9 cellular contexts compared by ENCODE assay signal in genomic region chr14:77181124-77181602, GRCh38. TPM values are rescaled to one million over a fixed set of nuclear protein-coding genes. Genes with fewer than 3 reads are reported as not detected.
DNase-seq lines count a peak whose midpoint lies in the region; ATAC-seq, FAIRE-seq and TF ChIP-seq lines count a peak whose summit lies in the region.
"Had no signal": no experiment of that assay in that cellular context is flagged by ENCODE, and none has a peak within 500 bp of the region (broad histone marks: within the 10 kb centered on the region; RNA-seq: fewer than 3 reads in every experiment).

No MANE protein-coding gene starts in this region.

- no peak for TF ChIP-seq EP300 in GM12878 (IDR thresholded peaks at IDR 0.05; ENCODE audit: borderline replicate concordance in 1 of 2, control insufficient read depth in 1 of 2, low read depth in 2 of 2, low read length in 2 of 2)

- RAD21 ChIA-PET in GM12878 (lab: Charles Lee; ENCODE audit: unreplicated experiment) = interaction anchor here (0.8 kb wide), 1 partner anchor 32 kb away, joined by 3 read pairs; no protein-coding TSS in a partner anchor

- SMC1A ChIA-PET in GM12878 (lab: Charles Lee; ENCODE audit: uncharacterized antibody, unreplicated experiment) = interaction anchor here (1.5 kb wide), 1 partner anchor 30 kb away, joined by 6 read pairs; no protein-coding TSS in a partner anchor

- no peak overlapping the region for H3K23ac ChIP-seq in IMR-90 (ENCODE audit: low read depth, low read length)

- H3K27me3 ChIP-seq in IMR-90 (ENCODE audit: control insufficient read depth, insufficient read depth, low read length) (peaks cover 37% of the 10 kb centered on the region), GM12878 (replicated peaks in 1 of 2; ENCODE audit: control insufficient read depth in 2 of 2, insufficient read depth in 2 of 2, low read length in 1 of 2) (peaks cover 0 to 3% of the 10 kb centered on the region in 2 experiments; a peak in 1 of 4 replicates), neural progenitor cell (peaks cover 11% of the 10 kb centered on the region)

- H3K4me1 ChIP-seq in ES-I3 (ENCODE audit: insufficient read depth, low read length) = 0 out of 2 replicates have a peak, but pooled peaks cover 3% of the 10 kb centered on the region
- no peaks in the 10 kb centered on the region for H3K4me1 ChIP-seq in IMR-90 (ENCODE audit: control insufficient read depth, insufficient read depth, low read length)
- peaks cover 4% of the 10 kb centered on the region for H3K4me1 ChIP-seq in GM12878 (ENCODE audit: control insufficient read depth, insufficient read depth, low read length)
- peaks cover 9% of the 10 kb centered on the region for H3K4me1 ChIP-seq in neural progenitor cell

- H2AFZ ChIP-seq in IMR-90 (replicated peaks; ENCODE audit: low read length, poor library complexity) (peak overlapping the region; percentile 61), GM12878 (ENCODE audit: control insufficient read depth, low read depth, low read length) (peak overlapping the region; percentile 65), neural progenitor cell (replicated peaks) (peak overlapping the region; percentile 97)

- no peak overlapping the region for H3K18ac ChIP-seq in IMR-90 (ENCODE audit: low read depth, low read length)

- no peak overlapping the region for H3K14ac ChIP-seq in IMR-90 (replicated peaks; ENCODE audit: low read depth, low read length)

- H3K36me3 Mint-ChIP-seq in neural progenitor cell = no peaks in the 10 kb centered on the region

- H3K4ac ChIP-seq in IMR-90 (ENCODE audit: low read depth, low read length) = no peak overlapping the region

- TF ChIP-seq CTCF in IMR-90 (conservative IDR thresholded peaks at IDR 0.05; ENCODE audit: low read depth, low read length) (no peak), GM12878 (IDR thresholded peaks at IDR 0.05 in 2 of 3, conservative IDR thresholded peaks at IDR 0.05 in 1 of 3; ENCODE audit: control insufficient read depth in 2 of 3, extremely low read depth in 1 of 3, insufficient read depth in 1 of 3, low read depth in 3 of 3, low read length in 3 of 3) (no peak), neural progenitor cell (IDR thresholded peaks at IDR 0.05) (no peak)

- WGBS in IMR-90 (ENCODE audit: extremely low coverage in 2 of 2, insufficient read length in 1 of 2), 2 experiments = 0% methylated on average over 2 of the region's 9 CpGs; no CpG with 5 or more reads in 1 of the 2 experiments
- WGBS in GM12878 (ENCODE audit: insufficient coverage, insufficient replicate concordance, low lambda C conversion rate, missing lambda C conversion rate) = 25% methylated on average over 9 of the region's 9 CpGs

- H3K4me1 Mint-ChIP-seq in neural progenitor cell = peaks cover 8% of the 10 kb centered on the region

- no peak overlapping the region for H2AK9ac ChIP-seq in IMR-90 (replicated peaks; ENCODE audit: low read depth, low read length, poor library complexity)

- in situ Hi-C loops in IMR-90 (cut with MboI; ENCODE audit: low sequenced_read_pairs) (no loop called here), GM12878 (cut with MboI) (no loop called here)

- H2BK5ac ChIP-seq in IMR-90 (ENCODE audit: low read depth, low read length, poor library complexity, severe bottlenecking) = no peak overlapping the region

- dilution Hi-C loops in IMR-90 (cut with HindIII; ENCODE audit: low sequenced_read_pairs, unreplicated experiment) = no loop called here

- no TSS peak for BruUV-seq in IMR-90 (replicated peaks; lab: Mats Ljungman, UMichigan)
- BruUV-seq in GM12878 (replicated peaks; lab: Mats Ljungman, UMichigan) = no TSS peak

- H4K5ac ChIP-seq in IMR-90 (ENCODE audit: low read depth, low read length) = no peak overlapping the region

- intact Hi-C loops in IMR-90 (cut with micrococcal nuclease) (no loop called here), GM12878 (cut with micrococcal nuclease; ENCODE audit: unreplicated experiment) (no loop called here)

- H3K9me3 ChIP-seq in ES-I3 (ENCODE audit: control insufficient read depth, insufficient read depth, low read length) (no peaks in the 10 kb centered on the region), IMR-90 (ENCODE audit: control insufficient read depth, insufficient read depth, low read length) (no peaks in the 10 kb centered on the region), GM12878 (replicated peaks; ENCODE audit: control insufficient read depth, insufficient read depth, low read length) (no peaks in the 10 kb centered on the region), neural progenitor cell (ENCODE audit: low read depth) (no peaks in the 10 kb centered on the region)

- H3K9ac ChIP-seq in ES-I3 (ENCODE audit: low read depth, low read length) = peak overlapping the region; percentile 20; the same call in 1 of the 2 replicates
- no peak overlapping the region for H3K9ac ChIP-seq in IMR-90 (ENCODE audit: low read depth, low read length)
- no peak overlapping the region for H3K9ac ChIP-seq in GM12878 (ENCODE audit: control insufficient read depth, insufficient read depth, low read length)
- H3K9ac ChIP-seq in neural progenitor cell = no peak overlapping the region

- POLR2A ChIA-PET in IMR-90 (lab: Charles Lee; ENCODE audit: unreplicated experiment) = no interaction called here
- POLR2A ChIA-PET in GM12878 (lab: Charles Lee) = interaction anchor here (0.6 kb wide), 1 partner anchor 37 kb away, joined by 4 read pairs; no protein-coding TSS in a partner anchor

- no peak overlapping the region for H2AK5ac ChIP-seq in IMR-90 (ENCODE audit: low read depth, low read length)

- H4K20me1 ChIP-seq in IMR-90 (ENCODE audit: insufficient read depth, low read length) (no peaks in the 10 kb centered on the region), GM12878 (ENCODE audit: control insufficient read depth, insufficient read depth) (no peaks in the 10 kb centered on the region), neural progenitor cell (ENCODE audit: low read depth) (no peaks in the 10 kb centered on the region)

- peaks cover 4% of the 10 kb centered on the region for H3K27me3 Mint-ChIP-seq in neural progenitor cell (ENCODE audit: insufficient read depth, low read depth)

- FAIRE-seq in GM12878 (lab: Jason Lieb, UNC) = peak; percentile 23

- no peak overlapping the region for H2BK120ac ChIP-seq in IMR-90 (ENCODE audit: low read depth, low read length)

- H3K79me2 ChIP-seq in GM12878 (ENCODE audit: control insufficient read depth, insufficient read depth, low read length) (no peaks in the 10 kb centered on the region), neural progenitor cell (ENCODE audit: low read depth) (no peaks in the 10 kb centered on the region)

- H3K56ac ChIP-seq in IMR-90 (ENCODE audit: extremely low read depth, insufficient read depth, low read length) = no peak overlapping the region

- no peaks in the 10 kb centered on the region for H3K36me3 ChIP-seq in ES-I3 (ENCODE audit: insufficient read depth, low read length)
- no peaks in the 10 kb centered on the region for H3K36me3 ChIP-seq in IMR-90 (ENCODE audit: control insufficient read depth, insufficient read depth, low read length)
- H3K36me3 ChIP-seq in GM12878 (ENCODE audit: control insufficient read depth in 2 of 2, insufficient read depth in 2 of 2, low read length in 1 of 2) = no peaks in the 10 kb centered on the region
- no peaks in the 10 kb centered on the region for H3K36me3 ChIP-seq in neural progenitor cell

- CTCF ChIA-PET in IMR-90 (lab: Yijun Ruan, JAX) = no interaction called here
- CTCF ChIA-PET in GM12878 (lab: Yijun Ruan, JAX) = interaction anchor here (0.7 to 1.0 kb wide), 3 partner anchors 15 to 79 kb away, joined by 3 to 4 read pairs (median 3); partner anchors contain the start of gene ZDHHC22

- H3K9me1 ChIP-seq in IMR-90 (ENCODE audit: insufficient read depth, low read length) = 0 out of 2 replicates have a peak, but pooled peaks cover 3% of the 10 kb centered on the region

- TF ChIP-seq POLR2A in IMR-90 (IDR thresholded peaks at IDR 0.05; ENCODE audit: low read depth, low read length) (no peak), GM12878 (IDR thresholded peaks at IDR 0.05; ENCODE audit: low read depth, low read length) (no peak)

- H3K4me2 ChIP-seq in IMR-90 (ENCODE audit: low read depth, low read length) = no peak overlapping the region
- peak overlapping the region; percentile 98 for H3K4me2 ChIP-seq in GM12878 (ENCODE audit: control insufficient read depth, insufficient read depth)
- peak overlapping the region; percentile 86 for H3K4me2 ChIP-seq in neural progenitor cell

- DNase-seq in IMR-90 (no peak), GM12878 (ENCODE audit: low read depth, low spot score) (no peak), neural progenitor cell (ENCODE audit: low spot score) (no peak), activated gamma-delta T cell treated with Interleukin-2 at 50 U/mL for 16 hours (no peak), DMS53 treated with DMSO at 0.1 percent for 48 hours (lab: John Stamatoyannopoulos, UW; ENCODE audit: unreplicated experiment) (no peak)
- DNase-seq: effector CD4-positive, alpha-beta T cell had no signal

- H3K4me3 ChIP-seq in IMR-90 (ENCODE audit: insufficient read depth, low read depth, low read length) (no peak overlapping the region), GM12878 (peak overlapping the region; percentile 53; the same call in 1 of the 2 replicates), neural progenitor cell (peak overlapping the region; percentile 61)

- H2BK15ac ChIP-seq in IMR-90 (ENCODE audit: low read depth, low read length) = no peak overlapping the region

- H4K91ac ChIP-seq in IMR-90 (ENCODE audit: insufficient read depth, low read depth, low read length) = no peak overlapping the region

- H4K8ac ChIP-seq in IMR-90 (ENCODE audit: low read depth in 2 of 2, low read length in 2 of 2) = no peak overlapping the region

- peaks cover 5% of the 10 kb centered on the region for H3F3A ChIP-seq in neural progenitor cell (ENCODE audit: low read depth)

- no peaks in the 10 kb centered on the region for H3K79me1 ChIP-seq in IMR-90 (ENCODE audit: low read depth in 1 of 2, low read length in 2 of 2)

- H3K27ac Mint-ChIP-seq in neural progenitor cell = peak overlapping the region; percentile 54

- TF ChIP-seq RAD21 in IMR-90 (IDR thresholded peaks at IDR 0.05; ENCODE audit: low read length) = no peak
- no peak for TF ChIP-seq RAD21 in GM12878 (IDR thresholded peaks at IDR 0.05; ENCODE audit: insufficient read depth, low read depth, low read length)

- ATAC-seq in IMR-90 (ENCODE audit: low read depth) (no peak), GM12878 (peak; percentile 42), GM21737 (IDR thresholded peaks at IDR 0.05; ENCODE audit: unreplicated experiment) (no peak), GM21786 (IDR thresholded peaks at IDR 0.05; ENCODE audit: unreplicated experiment) (no peak)

- peak overlapping the region; percentile 84 for H3K4me3 Mint-ChIP-seq in neural progenitor cell

- no peak overlapping the region for H2BK20ac ChIP-seq in IMR-90 (ENCODE audit: low read depth, low read length)

- H3K27ac ChIP-seq in IMR-90 (ENCODE audit: insufficient read depth, low read length) (no peak overlapping the region), GM12878 (ENCODE audit: control insufficient read depth, insufficient read depth) (no peak overlapping the region), neural progenitor cell (no peak overlapping the region)

- H3K9me3 Mint-ChIP-seq in neural progenitor cell = no peaks in the 10 kb centered on the region

RNA-seq across cellular contexts. Expression of gene TMEM63C, which starts 0.4 kb away (rescaled TPM):
- total RNA-seq in IMR-90 (2012; rRNA removed) = under 0.01 TPM in 1 of 2 replicates, not detected in the other
- polyA plus RNA-seq in IMR-90 (2012; rRNA removed) = not detected in 2 replicates
- 0.01 TPM in 1 of 2 replicates, not detected in the other for polyA plus RNA-seq in IMR-90 (2012; cell fraction: cytosol; rRNA removed)
- polyA plus RNA-seq in IMR-90 (2012; cell fraction: nucleus; rRNA removed; ENCODE audit: low replicate concordance) = 0.03 TPM in 1 of 2 replicates, not detected in the other
- 12.5 and 15.2 TPM in 2 replicates for total RNA-seq in GM12878 (2013; cell fraction: nucleolus; rRNA removed)
- total RNA-seq in GM12878 (2014; rRNA removed) = 0.06 and 0.38 TPM in 2 replicates
- total RNA-seq in GM12878 (2014; rRNA removed; fragmentation: Illumina TruSeq; extraction: Trizol) = 0.09 and 0.60 TPM in 2 replicates
- total RNA-seq in GM12878 (2021) = 0.74 and 1.3 TPM in 2 replicates
- polyA plus RNA-seq in GM12878 (2011; ENCODE audit: low read depth) = 0.13 TPM
- polyA plus RNA-seq in GM12878 (2011; rRNA removed) = 0.68 and 1.2 TPM in 2 replicates
- polyA plus RNA-seq in GM12878 (2011; cell fraction: cytosol; rRNA removed) = 2.1 and 2.3 TPM in 2 replicates
- polyA plus RNA-seq in GM12878 (2011; cell fraction: nucleus; rRNA removed) = 5.7 and 7.8 TPM in 2 replicates
- 0.24 and 0.38 TPM in 2 replicates for polyA plus RNA-seq in GM12878 (2012)
- 0.16 and 0.41 TPM in 2 replicates for polyA plus RNA-seq in GM12878 (2014; fragmentation: Illumina TruSeq; extraction: Trizol)
- polyA plus RNA-seq in GM12878 (2014; fragmentation: Nextera tagmentation; extraction: Ambion mirVana) = not detected
- polyA plus RNA-seq in GM12878 (2014; rRNA removed) = 0.34 and 0.37 TPM in 2 replicates
- not detected for polyA plus RNA-seq in GM12878 (2016; fragmentation: Nextera tagmentation; extraction: Ambion mirVana)
- polyA minus RNA-seq in GM12878 (2011; rRNA and poly(A)+ RNA removed) = 1.2 and 2.6 TPM in 2 replicates
- 0.27 TPM in 1 of 2 replicates, not detected in the other for polyA minus RNA-seq in GM12878 (2011; cell fraction: cytosol; rRNA and poly(A)+ RNA removed)
- polyA minus RNA-seq in GM12878 (2011; cell fraction: nucleus; rRNA and poly(A)+ RNA removed) = 2.1 and 3.5 TPM in 2 replicates
- 1.1 and 1.5 TPM in 2 replicates for total RNA-seq in neural progenitor cell (ENCODE audit: low replicate concordance)

RNA-seq across cellular contexts. Expression of gene ZDHHC22, which starts 39.6 kb away (rescaled TPM):
- total RNA-seq in IMR-90 (2012; rRNA removed) (not detected in 2 replicates), GM12878 (2014; rRNA removed) (not detected in 2 replicates), GM12878 (2014; rRNA removed; fragmentation: Illumina TruSeq; extraction: Trizol) (not detected in 2 replicates), GM12878 (2021) (not detected in 2 replicates), neural progenitor cell (ENCODE audit: low replicate concordance) (0.07 and 0.31 TPM in 2 replicates)
- polyA plus RNA-seq in IMR-90 (2012; rRNA removed) (not detected in 2 replicates), GM12878 (2011; rRNA removed) (not detected in 2 replicates), GM12878 (2014; fragmentation: Illumina TruSeq; extraction: Trizol) (not detected in 2 replicates), GM12878 (2014; fragmentation: Nextera tagmentation; extraction: Ambion mirVana) (not detected), GM12878 (2014; rRNA removed) (not detected in 2 replicates), GM12878 (2016; fragmentation: Nextera tagmentation; extraction: Ambion mirVana) (under 1 TPM in 1 of 2 experiments, not detected in 1; 0.06 TPM)
- not detected in 2 replicates for polyA plus RNA-seq in IMR-90 (2012; cell fraction: cytosol; rRNA removed)
- not detected in 2 replicates for polyA plus RNA-seq in IMR-90 (2012; cell fraction: nucleus; rRNA removed; ENCODE audit: low replicate concordance)
- total RNA-seq in GM12878 (2013; cell fraction: nucleolus; rRNA removed) = not detected in 2 replicates
- not detected for polyA plus RNA-seq in GM12878 (2011; ENCODE audit: low read depth)
- 0.02 and 0.03 TPM in 2 replicates for polyA plus RNA-seq in GM12878 (2011; cell fraction: cytosol; rRNA removed)
- polyA plus RNA-seq in GM12878 (2011; cell fraction: nucleus; rRNA removed) = 0.03 and 0.04 TPM in 2 replicates
- polyA plus RNA-seq in GM12878 (2012) = not detected in 2 replicates
- polyA minus RNA-seq in GM12878 (2011; rRNA and poly(A)+ RNA removed) = 0.10 TPM in 1 of 2 replicates, not detected in the other
- not detected in 2 replicates for polyA minus RNA-seq in GM12878 (2011; cell fraction: cytosol; rRNA and poly(A)+ RNA removed)
- polyA minus RNA-seq in GM12878 (2011; cell fraction: nucleus; rRNA and poly(A)+ RNA removed) = not detected in 2 replicates
